ENCODE assay signal across 10 cellular contexts in genomic region chr2:237500681-237501424, GRCh38. TPM values are rescaled to one million over a fixed set of nuclear protein-coding genes. Genes with fewer than 3 reads are reported as not detected.
DNase-seq lines count a peak whose midpoint lies in the region; ATAC-seq, FAIRE-seq and TF ChIP-seq lines count a peak whose summit lies in the region.
"Had no signal": no experiment of that assay in that cellular context is flagged by ENCODE, and none has a peak within 500 bp of the region (broad histone marks: within the 10 kb centered on the region; RNA-seq: fewer than 3 reads in every experiment).

No MANE protein-coding gene starts in this region.

- no peaks in the 10 kb centered on the region for H3K9me3 Mint-ChIP-seq in activated naive CD8-positive, alpha-beta T cell treated with anti-CD3 and anti-CD28 coated beads, Interleukin-2, amount 50 U/mL, for 24 hours
- no peaks in the 10 kb centered on the region for H3K9me3 Mint-ChIP-seq in activated naive CD8-positive, alpha-beta T cell treated with anti-CD3 and anti-CD28 coated beads for 36 hours

- H3K27ac ChIP-seq in foreskin keratinocyte (no peak overlapping the region), thyroid gland (peak overlapping the region; percentile 45 to 93 (median 85)), dorsolateral prefrontal cortex (no peak overlapping the region)
- no peak overlapping the region for H3K27ac ChIP-seq in effector memory CD4-positive, alpha-beta T cell (ENCODE audit: insufficient read depth, low read length, poor library complexity, severe bottlenecking)

- H3K27me3 ChIP-seq in foreskin keratinocyte = peaks cover under 1% of the 10 kb centered on the region
- H3K27me3 ChIP-seq in thyroid gland = no peaks in the 10 kb centered on the region
- H3K27me3 ChIP-seq in effector memory CD4-positive, alpha-beta T cell (replicated peaks; ENCODE audit: control insufficient read depth, insufficient read depth, low read length, poor library complexity, severe bottlenecking) = peaks cover 6% of the 10 kb centered on the region
- H3K27me3 ChIP-seq in dorsolateral prefrontal cortex = peaks cover 0 to 6% (median 0%) of the 10 kb centered on the region in 45 donors

- WGBS in thyroid gland, 2 donors = 75 to 78% methylated on average over 13 of the region's 13 CpGs

- intact Hi-C loops in thyroid gland (cut with DNase I) = no loop called here
- intact Hi-C loops in dorsolateral prefrontal cortex (cut with DNase I) = no loop called here

- DNase-seq in activated naive CD8-positive, alpha-beta T cell treated with anti-CD3 and anti-CD28 coated beads, Interleukin-2, amount 50 U/mL, for 24 hours = no peak
- DNase-seq in activated naive CD8-positive, alpha-beta T cell treated with anti-CD3 and anti-CD28 coated beads for 36 hours = no peak
- DNase-seq in SW480 (ENCODE audit: low spot score) (peak; percentile 81), foreskin keratinocyte (peak in 1 of 2 donors; percentile 69), thyroid gland (no peak), GM19239 (ENCODE audit: insufficient read length, low spot score) (no peak), dorsolateral prefrontal cortex (no peak)
- no peak for DNase-seq in effector memory CD4-positive, alpha-beta T cell

- no peak for FAIRE-seq in GM19239 (lab: Jason Lieb, UNC)

- no peak overlapping the region for H3K4me3 ChIP-seq in thyroid gland (replicated peaks in 1 of 3)
- H3K4me3 ChIP-seq in effector memory CD4-positive, alpha-beta T cell (ENCODE audit: insufficient read depth, low read depth, low read length, poor library complexity, severe bottlenecking) = no peak overlapping the region
- no peak overlapping the region for H3K4me3 ChIP-seq in dorsolateral prefrontal cortex

- H3K4me1 Mint-ChIP-seq in activated naive CD8-positive, alpha-beta T cell treated with anti-CD3 and anti-CD28 coated beads, Interleukin-2, amount 50 U/mL, for 24 hours = no peaks in the 10 kb centered on the region
- H3K4me1 Mint-ChIP-seq in activated naive CD8-positive, alpha-beta T cell treated with anti-CD3 and anti-CD28 coated beads for 36 hours = peaks cover 6% of the 10 kb centered on the region

- no peak overlapping the region for H3K27ac Mint-ChIP-seq in activated naive CD8-positive, alpha-beta T cell treated with anti-CD3 and anti-CD28 coated beads, Interleukin-2, amount 50 U/mL, for 24 hours
- H3K27ac Mint-ChIP-seq in activated naive CD8-positive, alpha-beta T cell treated with anti-CD3 and anti-CD28 coated beads for 36 hours = no peak overlapping the region
- H3K27ac Mint-ChIP-seq: activated naive CD8-positive, alpha-beta T cell had no signal

- no peak for TF ChIP-seq CTCF in foreskin keratinocyte (conservative IDR thresholded peaks at IDR 0.05)
- TF ChIP-seq CTCF in thyroid gland (IDR thresholded peaks at IDR 0.05) = no peak
- no peak for TF ChIP-seq CTCF in dorsolateral prefrontal cortex (IDR thresholded peaks at IDR 0.05 in 54 of 56, conservative IDR thresholded peaks at IDR 0.05 in 2 of 56; ENCODE audit: low read depth in 1 of 56, partially characterized antibody in 56 of 56)

- no peaks in the 10 kb centered on the region for H3K9me3 ChIP-seq in thyroid gland
- H3K9me3 ChIP-seq in effector memory CD4-positive, alpha-beta T cell (ENCODE audit: control insufficient read depth, low read length) = no peaks in the 10 kb centered on the region

- H3K4me3 Mint-ChIP-seq in activated naive CD8-positive, alpha-beta T cell treated with anti-CD3 and anti-CD28 coated beads, Interleukin-2, amount 50 U/mL, for 24 hours = no peak overlapping the region
- no peak overlapping the region for H3K4me3 Mint-ChIP-seq in activated naive CD8-positive, alpha-beta T cell treated with anti-CD3 and anti-CD28 coated beads for 36 hours
- H3K4me3 Mint-ChIP-seq: activated naive CD8-positive, alpha-beta T cell had no signal

- ATAC-seq in activated naive CD8-positive, alpha-beta T cell treated with anti-CD3 and anti-CD28 coated beads, Interleukin-2, amount 50 U/mL, for 24 hours = peak; percentile 50
- ATAC-seq in foreskin keratinocyte = peak; percentile 69

- peaks cover 6 to 7% of the 10 kb centered on the region in 2 donors for H3K36me3 ChIP-seq in thyroid gland
- no peaks in the 10 kb centered on the region for H3K36me3 ChIP-seq in effector memory CD4-positive, alpha-beta T cell (ENCODE audit: control insufficient read depth, insufficient read depth, low read length)

- H3K4me1 ChIP-seq in foreskin keratinocyte = peaks cover 8% of the 10 kb centered on the region
- peaks cover 21 to 54% of the 10 kb centered on the region in 2 donors for H3K4me1 ChIP-seq in thyroid gland
- no peaks in the 10 kb centered on the region for H3K4me1 ChIP-seq in effector memory CD4-positive, alpha-beta T cell (ENCODE audit: control insufficient read depth, insufficient read depth, low read length, poor library complexity, severe bottlenecking)

- no peaks in the 10 kb centered on the region for H3K36me3 Mint-ChIP-seq in activated naive CD8-positive, alpha-beta T cell treated with anti-CD3 and anti-CD28 coated beads, Interleukin-2, amount 50 U/mL, for 24 hours (ENCODE audit: low read depth)
- H3K36me3 Mint-ChIP-seq in activated naive CD8-positive, alpha-beta T cell treated with anti-CD3 and anti-CD28 coated beads for 36 hours = no peaks in the 10 kb centered on the region
- H3K36me3 Mint-ChIP-seq: activated naive CD8-positive, alpha-beta T cell had no signal

- peaks cover 24% of the 10 kb centered on the region for H3K27me3 Mint-ChIP-seq in activated naive CD8-positive, alpha-beta T cell treated with anti-CD3 and anti-CD28 coated beads, Interleukin-2, amount 50 U/mL, for 24 hours
- H3K27me3 Mint-ChIP-seq in activated naive CD8-positive, alpha-beta T cell treated with anti-CD3 and anti-CD28 coated beads for 36 hours = peaks cover 36% of the 10 kb centered on the region

- TF ChIP-seq POLR2A in thyroid gland (IDR thresholded peaks at IDR 0.05) = no peak

RNA-seq across cellular contexts. Expression of gene MLPH, which starts 13.8 kb away (rescaled TPM):
- not detected for total RNA-seq in activated naive CD8-positive, alpha-beta T cell treated with anti-CD3 and anti-CD28 coated beads for 36 hours
- total RNA-seq in foreskin keratinocyte (0.63 and 0.65 TPM in 2 replicates), thyroid gland (100 to 1,000 TPM in 1 of 4 donors, 10 to 100 TPM in 3; 41.3 to 107 (median 58.6) TPM), dorsolateral prefrontal cortex (10 to 100 TPM in 1 of 120 experiments, 1 to 10 TPM in 90, under 1 TPM in 20, not detected in 9; 0.32 to 12.5 (median 1.8) TPM)
- 0.54 and 0.55 TPM in 2 replicates for polyA plus RNA-seq in foreskin keratinocyte
- total RNA-seq: mononuclear cell had no signal

Comparison
In these comparisons a context has a peak if more than half of its experiments do, and no peak if none do; other contexts are left out.
1. H3K27ac ChIP-seq: peak in thyroid gland (3 of 3); none in foreskin keratinocyte (single experiment), effector memory CD4-positive, alpha-beta T cell (single experiment) and dorsolateral prefrontal cortex (0 of 59).